Comparison of ENCODE assay signal across 8 cellular contexts in the genomic region with DNA sequence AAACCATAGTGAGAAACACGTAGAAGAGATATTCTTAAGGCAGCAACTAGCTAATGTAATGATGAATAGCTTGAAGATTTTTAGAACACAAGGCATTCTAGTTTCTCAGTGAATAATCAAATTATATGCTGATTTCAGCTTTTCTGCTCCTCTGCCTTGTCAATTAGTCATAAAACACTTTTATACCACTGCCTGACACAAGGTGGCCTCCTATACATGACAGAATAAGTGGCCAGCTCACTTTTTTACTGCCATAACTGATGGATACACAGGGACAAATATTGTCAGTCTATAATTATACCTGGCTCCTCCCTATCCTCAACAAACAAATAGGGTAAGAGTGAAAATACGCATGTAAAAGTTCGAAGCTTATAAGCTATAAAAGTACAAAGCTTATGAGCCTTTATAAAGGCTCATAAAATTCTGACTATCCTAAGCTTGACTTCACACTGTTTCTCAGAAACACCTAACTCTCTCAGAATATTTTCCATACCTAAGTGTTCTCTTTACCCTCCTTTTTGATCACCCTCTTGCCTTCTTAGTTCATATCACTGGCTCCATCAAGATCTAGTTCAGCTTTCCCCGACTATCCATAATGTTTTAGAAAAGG.
A peak's percentile ranks its signal among the peaks of the same experiment; 100 is the strongest.
DNase-seq lines count a peak whose midpoint lies in the region; ATAC-seq and TF ChIP-seq lines count a peak whose summit lies in the region.

No MANE protein-coding gene starts in this region.

- no peaks in the 10 kb centered on the region for H4K20me1 ChIP-seq in SU-DHL-6 (ENCODE audit: low read depth, low read length)

- DNase-seq in stimulated activated CD4-positive, alpha-beta T cell treated with anti-CD3 and anti-CD28 coated beads, Interleukin-15, amount 100 ng/mL, for 24 hours, result peak; percentile 39
- DNase-seq in stimulated activated CD4-positive, alpha-beta T cell treated with anti-CD3 and anti-CD28 coated beads, Interleukin-4, amount 100 ng/mL, for 1 hour, result no peak
- DNase-seq in MV-4-11 (lab: John Stamatoyannopoulos, UW), result peak; percentile 62
- DNase-seq in dermis microvascular lymphatic vessel endothelial cell (ENCODE audit: low read depth in 2 of 2), result peak; percentile 75 to 81
- DNase-seq in medulla oblongata (ENCODE audit: extremely low spot score), result peak; percentile 79
- no peak for DNase-seq in upper lobe of left lung

- H3K36me3 ChIP-seq in SU-DHL-6 (ENCODE audit: low read length) (peaks cover 28% of the 10 kb centered on the region; the same call in 1 of the 2 replicates), upper lobe of left lung (peaks cover 0 to 77% (median 16%) of the 10 kb centered on the region in 4 donors)

- no peak overlapping the region for H2AFZ ChIP-seq in SU-DHL-6 (ENCODE audit: low read depth, low read length, severe bottlenecking)

- H3K9me3 ChIP-seq in SU-DHL-6 (ENCODE audit: insufficient read depth, low read length), result no peaks in the 10 kb centered on the region
- H3K9me3 ChIP-seq in upper lobe of left lung, result no peaks in the 10 kb centered on the region

- H3K27me3 ChIP-seq in SU-DHL-6 (ENCODE audit: low read length) (no peaks in the 10 kb centered on the region), upper lobe of left lung (no peaks in the 10 kb centered on the region)

- H3K4me3 ChIP-seq in SU-DHL-6 (ENCODE audit: insufficient read depth, low read length, poor library complexity, severe bottlenecking) (no peak overlapping the region), upper lobe of left lung (no peak overlapping the region)

- TF ChIP-seq EP300 in upper lobe of left lung (IDR thresholded peaks at IDR 0.05), result no peak

- H3K4me1 ChIP-seq in upper lobe of left lung, result no peaks in the 10 kb centered on the region

- TF ChIP-seq CTCF in SU-DHL-6 (IDR thresholded peaks at IDR 0.05; ENCODE audit: insufficient read depth, low read length, poor library complexity, severe bottlenecking) (peak; percentile 59), upper lobe of left lung (IDR thresholded peaks at IDR 0.05) (peak; percentile 54 to 87 (median 78))

- no peak overlapping the region for H3K27ac ChIP-seq in SU-DHL-6 (ENCODE audit: low read depth, low read length)
- H3K27ac ChIP-seq in upper lobe of left lung, result no peak overlapping the region

- peaks cover 8% of the 10 kb centered on the region; the same call in 1 of the 2 replicates for H3F3A ChIP-seq in SU-DHL-6 (ENCODE audit: insufficient read depth)

- TF ChIP-seq POLR2A in upper lobe of left lung (IDR thresholded peaks at IDR 0.05), result no peak

- H3K9me2 ChIP-seq in SU-DHL-6 (replicated peaks; ENCODE audit: insufficient read depth, low read length), result no peaks in the 10 kb centered on the region

- no peak overlapping the region for H3K9ac ChIP-seq in SU-DHL-6 (ENCODE audit: low read length)

- WGBS in upper lobe of left lung, 2 donors, result 62 to 69% methylated on average over 4 of the region's 4 CpGs

- no peaks in the 10 kb centered on the region for H3K79me2 ChIP-seq in SU-DHL-6 (ENCODE audit: insufficient read depth, low read length)

- H3K4me2 ChIP-seq in SU-DHL-6 (ENCODE audit: low read depth, low read length, poor library complexity, severe bottlenecking), result no peak overlapping the region

- ATAC-seq in upper lobe of left lung (ENCODE audit: low FRiP score in 2 of 2) (peak; percentile 65 to 79), GM18502 (IDR thresholded peaks at IDR 0.05; ENCODE audit: poor library complexity, unreplicated experiment) (no peak)

Comparison
In these comparisons a context has a peak if more than half of its experiments do, and no peak if none do; other contexts are left out.
1. DNase-seq: peak in stimulated activated CD4-positive, alpha-beta T cell treated with anti-CD3 and anti-CD28 coated beads, Interleukin-15, amount 100 ng/mL, for 24 hours (single experiment), MV-4-11 (single experiment), dermis microvascular lymphatic vessel endothelial cell (2 of 2) and medulla oblongata (single experiment); none in stimulated activated CD4-positive, alpha-beta T cell treated with anti-CD3 and anti-CD28 coated beads, Interleukin-4, amount 100 ng/mL, for 1 hour (single experiment) and upper lobe of left lung (0 of 2).